In genomic region chr10:2076528-2076927, GRCh38 we compare ENCODE assay signal across 21 cellular contexts.
"Had no signal": no experiment of that assay in that cellular context is flagged by ENCODE, and none has a peak within 500 bp of the region (broad histone marks: within the 10 kb centered on the region; RNA-seq: fewer than 3 reads in every experiment).

No MANE protein-coding gene starts in this region.

- H3K36me3 ChIP-seq: colonic mucosa, heart left ventricle, left ventricle myocardium inferior, lower lobe of right lung, right lobe of liver, tibial artery had no signal

- H3K27me3 Mint-ChIP-seq: stimulated activated naive CD8-positive, alpha-beta T cell treated with anti-CD3 and anti-CD28 coated beads, Interleukin-15, Interleukin-2, amounts not matched to agents 100 ng/mL and 50 ng/mL, for 24 hours had no signal

- H3K27ac ChIP-seq: colonic mucosa, heart left ventricle, left ventricle myocardium inferior, lower lobe of right lung, psoas muscle, right lobe of liver, tibial artery had no signal

- H3K27ac Mint-ChIP-seq: immature natural killer cell; memory B cell; naive B cell; nephron; stimulated activated effector memory CD8-positive, alpha-beta T cell treated with anti-CD3 and anti-CD28 coated beads, Interleukin-12 subunit alpha, Interleukin-12 subunit beta, amount 100 ng/mL, for 72 hours; stimulated activated naive CD8-positive, alpha-beta T cell treated with anti-CD3 and anti-CD28 coated beads, Interleukin-15, Interleukin-2, amounts not matched to agents 100 ng/mL and 50 ng/mL, for 24 hours had no signal

- H3K36me3 Mint-ChIP-seq: immature natural killer cell; memory B cell; naive B cell; stimulated activated effector memory CD8-positive, alpha-beta T cell treated with anti-CD3 and anti-CD28 coated beads, Interleukin-12 subunit alpha, Interleukin-12 subunit beta, amount 100 ng/mL, for 72 hours had no signal

- H3K4me3 ChIP-seq: colonic mucosa, heart left ventricle, left ventricle myocardium inferior, lower lobe of right lung, psoas muscle, right lobe of liver, tibial artery had no signal

- H3K4me1 Mint-ChIP-seq: immature natural killer cell; memory B cell; naive B cell; stimulated activated effector memory CD8-positive, alpha-beta T cell treated with anti-CD3 and anti-CD28 coated beads, Interleukin-12 subunit alpha, Interleukin-12 subunit beta, amount 100 ng/mL, for 72 hours had no signal

- DNase-seq: colonic mucosa; dermis blood vessel endothelial cell; erythroblast; foreskin melanocyte; heart left ventricle; hypothalamus; immature natural killer cell; left cardiac atrium; left ventricle myocardium inferior; lower lobe of right lung; naive B cell; psoas muscle; retina; stimulated activated CD4-positive, alpha-beta T cell treated with anti-CD3 and anti-CD28 coated beads, Interleukin-4, amount 100 ng/mL, for 1 hour; stimulated activated CD8-positive, alpha-beta memory T cell treated with anti-CD3 and anti-CD28 coated beads, Interleukin-4, amount 100 ng/mL, for 48 hours; tibial artery had no signal

- H3K9me3 ChIP-seq: colonic mucosa, heart left ventricle, left ventricle myocardium inferior, lower lobe of right lung, psoas muscle, right lobe of liver, tibial artery had no signal

- H3K9me3 Mint-ChIP-seq: memory B cell; naive B cell; stimulated activated effector memory CD8-positive, alpha-beta T cell treated with anti-CD3 and anti-CD28 coated beads, Interleukin-12 subunit alpha, Interleukin-12 subunit beta, amount 100 ng/mL, for 72 hours; stimulated activated naive CD8-positive, alpha-beta T cell treated with anti-CD3 and anti-CD28 coated beads, Interleukin-15, Interleukin-2, amounts not matched to agents 100 ng/mL and 50 ng/mL, for 24 hours had no signal

- H3K4me3 Mint-ChIP-seq: immature natural killer cell; memory B cell; naive B cell; nephron; stimulated activated effector memory CD8-positive, alpha-beta T cell treated with anti-CD3 and anti-CD28 coated beads, Interleukin-12 subunit alpha, Interleukin-12 subunit beta, amount 100 ng/mL, for 72 hours; stimulated activated naive CD8-positive, alpha-beta T cell treated with anti-CD3 and anti-CD28 coated beads, Interleukin-15, Interleukin-2, amounts not matched to agents 100 ng/mL and 50 ng/mL, for 24 hours had no signal

- H3K4me1 ChIP-seq: colonic mucosa, heart left ventricle, left ventricle myocardium inferior, lower lobe of right lung, psoas muscle, tibial artery had no signal

- H3K27me3 ChIP-seq: colonic mucosa, heart left ventricle, right lobe of liver, tibial artery had no signal
